Comparison of ENCODE assay signal across 33 cellular contexts in genomic region chr14:93784878-93785277, GRCh38. TPM values are rescaled to one million over a fixed set of nuclear protein-coding genes. Genes with fewer than 3 reads are reported as not detected.
"Had no signal": no experiment of that assay in that cellular context is flagged by ENCODE, and none has a peak within 500 bp of the region (broad histone marks: within the 10 kb centered on the region; RNA-seq: fewer than 3 reads in every experiment).

No MANE protein-coding gene starts in this region.

- ATAC-seq: activated CD8-positive, alpha-beta memory T cell treated with anti-CD3 and anti-CD28 coated beads, Interleukin-2, amount 10 ng/mL, durations not matched to agents 7 days and 5 days; activated T-cell treated with anti-CD3 and anti-CD28 coated beads, Interleukin-2, amount 50 U/mL, for 72 hours; activated T-helper 17 cell treated with anti-CD3 and anti-CD28 coated beads, Interleukin-2, amount 50 U/mL, for 72 hours; K562; Panc1 had no signal

- H3K36me3 ChIP-seq: brain microvascular endothelial cell, SJSA1, WERI-Rb-1 had no signal

- H3K9me3 ChIP-seq: SJSA1 had no signal

- H3K4me3 ChIP-seq: K562, SJSA1 had no signal

- H3K27ac ChIP-seq: brain microvascular endothelial cell, SJSA1, WERI-Rb-1 had no signal

- DNase-seq: activated CD4-positive, alpha-beta memory T cell treated with anti-CD3 and anti-CD28 coated beads, Interleukin-2, amount 10 ng/mL, durations not matched to agents 7 days and 5 days; activated CD4-positive, alpha-beta T cell treated with anti-CD3 and anti-CD28 coated beads for 1 hour; activated CD4-positive, alpha-beta T cell treated with anti-CD3 and anti-CD28 coated beads for 48 hours; activated CD4-positive, CD25-positive, alpha-beta regulatory T cell; activated CD8-positive, alpha-beta memory T cell treated with anti-CD3 and anti-CD28 coated beads for 24 hours; activated CD8-positive, alpha-beta memory T cell treated with anti-CD3 and anti-CD28 coated beads, Interleukin-2, amount 10 ng/mL, durations not matched to agents 7 days and 5 days; activated CD8-positive, alpha-beta memory T cell treated with anti-CD3 and anti-CD28 coated beads, Interleukin-2, amount 50 U/mL, for 48 hours; activated effector memory CD4-positive, alpha-beta T cell treated with anti-CD3 and anti-CD28 coated beads, Interleukin-2, amount 50 U/mL, for 16 hours; activated naive CD4-positive, alpha-beta T cell; activated naive CD4-positive, alpha-beta T cell treated with anti-CD3 and anti-CD28 coated beads, Interleukin-2, amount 50 U/mL, for 16 hours; activated naive CD8-positive, alpha-beta T cell treated with anti-CD3 and anti-CD28 coated beads for 36 hours; activated T-cell treated with anti-CD3 and anti-CD28 coated beads, Interleukin-2, amount 50 U/mL, for 72 hours; amniotic stem cell; aorta; brain microvascular endothelial cell; central memory CD4-positive, alpha-beta T cell; NCI-H1092 treated with DMSO at 0.1 percent for 48 hours; NCI-H1417 treated with DMSO at 0.1 percent for 48 hours; NCI-H187 treated with DMSO at 0.1 percent for 48 hours; NCI-H2081; NCI-H226; NCI-H446 treated with DMSO at 0.1 percent for 48 hours; NCI-H524; SHP77; T1000; WERI-Rb-1 had no signal

RNA-seq across cellular contexts. Expression of gene PRIMA1, which starts 3.4 kb away (rescaled TPM):
- total RNA-seq: activated CD4-positive, alpha-beta memory T cell treated with anti-CD3 and anti-CD28 coated beads, Interleukin-2, amount 10 ng/mL, durations not matched to agents 7 days and 5 days; activated CD8-positive, alpha-beta memory T cell treated with anti-CD3 and anti-CD28 coated beads, Interleukin-2, amount 10 ng/mL, durations not matched to agents 7 days and 5 days; activated naive CD8-positive, alpha-beta T cell treated with anti-CD3 and anti-CD28 coated beads for 36 hours; activated T-cell treated with anti-CD3 and anti-CD28 coated beads, Interleukin-2, amount 50 U/mL, for 72 hours; activated T-helper 17 cell treated with anti-CD3 and anti-CD28 coated beads, Interleukin-2, amount 50 U/mL, for 72 hours; K562; M059J; SJSA1; T-helper 1 cell treated with Interleukin-12 subunit alpha and Interleukin-12 subunit beta and Interleukin-4 antibody, amounts not matched to agents 30 ng/mL and 1 ng/mL, for 36 hours; T-helper 2 cell treated with Interferon-gamma antibody and Interleukin-4, amounts not matched to agents 100 ng/mL and 5 ng/mL, for 36 hours had no signal
- polyA plus RNA-seq: K562 had no signal
